17 cellular contexts compared by ENCODE assay signal in the genomic region with DNA sequence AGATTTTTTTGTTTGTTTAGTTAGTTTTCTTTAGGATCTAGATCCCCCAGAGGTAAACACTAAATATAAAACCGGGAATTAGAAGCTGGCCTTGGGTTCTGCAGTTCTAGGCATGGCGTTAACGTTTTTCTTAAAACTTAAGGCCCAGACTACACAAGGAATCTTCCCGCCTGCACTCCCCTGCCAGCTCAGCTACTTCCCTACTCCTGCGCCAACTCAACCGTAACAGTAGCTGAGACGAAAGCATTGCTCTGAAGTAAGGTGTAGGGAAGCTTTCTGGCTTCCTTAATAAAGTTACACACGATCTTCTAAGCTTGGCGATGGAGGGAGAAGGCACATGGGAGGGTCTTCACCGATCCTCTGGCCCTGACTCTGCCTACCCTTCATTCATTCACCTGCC.
"Had no signal": no experiment of that assay in that cellular context is flagged by ENCODE, and none has a peak within 500 bp of the region (broad histone marks: within the 10 kb centered on the region; RNA-seq: fewer than 3 reads in every experiment).

No MANE protein-coding gene starts in this region.

- H3K36me3 ChIP-seq: esophagus squamous epithelium, left ventricle myocardium inferior, pancreas, tibial artery, uterus had no signal

- H3K4me1 ChIP-seq: body of pancreas, esophagus squamous epithelium, left ventricle myocardium inferior, pancreas, uterus had no signal

- H3K27ac Mint-ChIP-seq: activated naive CD4-positive, alpha-beta T cell treated with anti-CD3 and anti-CD28 coated beads, Interleukin-2, amount 50 U/mL, for 24 hours had no signal

- H3K27me3 Mint-ChIP-seq: activated naive CD4-positive, alpha-beta T cell treated with anti-CD3 and anti-CD28 coated beads, Interleukin-2, amount 50 U/mL, for 24 hours had no signal

- H3K4me1 Mint-ChIP-seq: activated naive CD4-positive, alpha-beta T cell treated with anti-CD3 and anti-CD28 coated beads, Interleukin-2, amount 50 U/mL, for 24 hours had no signal

- H3K9me3 Mint-ChIP-seq: activated naive CD4-positive, alpha-beta T cell treated with anti-CD3 and anti-CD28 coated beads, Interleukin-2, amount 50 U/mL, for 24 hours had no signal

- ATAC-seq: body of pancreas, pancreas had no signal

- H3K27ac ChIP-seq: body of pancreas, esophagus squamous epithelium, left ventricle myocardium inferior, pancreas, skin epidermis, tibial artery, uterus had no signal

- H3K9me3 ChIP-seq: body of pancreas, esophagus squamous epithelium, left ventricle myocardium inferior, pancreas, tibial artery, uterus had no signal

- H3K27me3 ChIP-seq: body of pancreas, esophagus squamous epithelium, pancreas, tibial artery, uterus had no signal

- H3K36me3 Mint-ChIP-seq: activated naive CD4-positive, alpha-beta T cell treated with anti-CD3 and anti-CD28 coated beads, Interleukin-2, amount 50 U/mL, for 24 hours had no signal

- DNase-seq: activated CD4-positive, alpha-beta T cell treated with anti-CD3 and anti-CD28 coated beads, Interleukin-2, amount 50 U/mL, for 1 hour; activated effector memory CD4-positive, alpha-beta T cell treated with Interleukin-2 at 50 U/mL for 16 hours; activated T-cell treated with anti-CD3 and anti-CD28 coated beads, Interleukin-2, amount 50 U/mL, for 1 hour; amniotic stem cell; body of pancreas; esophagus squamous epithelium; foreskin fibroblast; left ventricle myocardium inferior; mesenchymal stem cell; pancreas; retina; stimulated activated CD4-positive, alpha-beta T cell treated with anti-CD3 and anti-CD28 coated beads, Interleukin-4, amount 100 ng/mL, for 4 hours; T-helper 2 cell; tibial artery; uterus had no signal

- H3K4me3 ChIP-seq: body of pancreas, esophagus squamous epithelium, left ventricle myocardium inferior, pancreas, skin epidermis, tibial artery, uterus had no signal

- H3K4me3 Mint-ChIP-seq: activated naive CD4-positive, alpha-beta T cell treated with anti-CD3 and anti-CD28 coated beads, Interleukin-2, amount 50 U/mL, for 24 hours had no signal
